ENCODE assay signal across 1 cellular context in genomic region chr2:30230855-30231725, GRCh38.
A peak's percentile ranks its signal among the peaks of the same experiment; 100 is the strongest.
TF ChIP-seq lines count a peak whose summit lies in the region.

Gene LBH, plus strand, starts transcription at chr2:30231534. Its CDS starts 205 bp downstream, at chr2:30231739.

TF ChIP-seq in K562, 482 proteins besides CTCF, POLR2A, EP300 and RAD21 (continued from another document and continues in another):
- TF ChIP-seq ZNF407 (IDR thresholded peaks at IDR 0.05; ENCODE audit: low read depth) (no peak), ZNF77 (CRISPR knock-in tag; IDR thresholded peaks at IDR 0.05) (no peak), VEZF1 (CRISPR knock-in tag; IDR thresholded peaks at IDR 0.05) (peak; percentile 43; the same call in 1 of the 2 replicates), PRMT5 (CRISPR knock-in tag; IDR thresholded peaks at IDR 0.05) (no peak), MAFG (tag; conservative IDR thresholded peaks at IDR 0.05) (no peak), NCOA1 (IDR thresholded peaks at IDR 0.05; ENCODE audit: low read depth) (peak; percentile 29; the same call in 1 of the 2 replicates), TGIF2 (CRISPR knock-in tag; IDR thresholded peaks at IDR 0.05) (no peak), ARID4B (CRISPR knock-in tag; IDR thresholded peaks at IDR 0.05) (no peak), CGGBP1 (CRISPR knock-in tag; IDR thresholded peaks at IDR 0.05) (peak; percentile 80; the same call in 1 of the 2 replicates), ATF4 (CRISPR knock-in tag; IDR thresholded peaks at IDR 0.05) (no peak), TSHZ1 (CRISPR knock-in tag; IDR thresholded peaks at IDR 0.05) (no peak), RREB1 (CRISPR knock-in tag; IDR thresholded peaks at IDR 0.05) (no peak), BRD9 (IDR thresholded peaks at IDR 0.05; ENCODE audit: low read depth, partially characterized antibody) (no peak), ZNF511 (CRISPR knock-in tag; IDR thresholded peaks at IDR 0.05) (no peak), SMARCB1 (IDR thresholded peaks at IDR 0.05; ENCODE audit: insufficient read length, low read depth) (no peak), MCM5 (IDR thresholded peaks at IDR 0.05; ENCODE audit: low read depth) (no peak), HDAC6 (IDR thresholded peaks at IDR 0.05; ENCODE audit: low read depth, low read length) (no peak), MLLT1 (IDR thresholded peaks at IDR 0.05) (peak; percentile 31 to 69; a peak in 2 of 4 replicates), TRIM28 (IDR thresholded peaks at IDR 0.05) (no peak), ZC3H4 (CRISPR knock-in tag; IDR thresholded peaks at IDR 0.05; ENCODE audit: borderline replicate concordance) (no peak), ATF1 (CRISPR knock-in tag; IDR thresholded peaks at IDR 0.05) (no peak), ATF1 (tag; IDR thresholded peaks at IDR 0.05) (peak; percentile 41), ZC3H11A (IDR thresholded peaks at IDR 0.05; ENCODE audit: low read depth, low read length) (no peak)
